ENCODE assay signal across 8 cellular contexts in genomic region chr17:75323043-75323591, GRCh38. TPM values are rescaled to one million over a fixed set of nuclear protein-coding genes. Genes with fewer than 3 reads are reported as not detected.
DNase-seq lines count a peak whose midpoint lies in the region; ATAC-seq, FAIRE-seq and TF ChIP-seq lines count a peak whose summit lies in the region.

No MANE protein-coding gene starts in this region.

- no peak for ATAC-seq in GM19328 (IDR thresholded peaks at IDR 0.05; ENCODE audit: unreplicated experiment)

- DNase-seq in AG09309 (ENCODE audit: low read depth) (peak; percentile 59), H54 (ENCODE audit: insufficient read length, low spot score) (peak; percentile 64), NCI-H345 treated with DMSO at 0.1 percent for 48 hours (lab: John Stamatoyannopoulos, UW; ENCODE audit: unreplicated experiment) (peak; percentile 78), cardiac fibroblast (ENCODE audit: low read depth in 2 of 2) (peak; percentile 93), kidney (peak; percentile 85)
- DNase-seq in activated CD4-positive, CD25-positive, alpha-beta regulatory T cell (lab: John Stamatoyannopoulos, UW): peak; percentile 74 to 90 (median 78)
- DNase-seq in stimulated activated CD4-positive, alpha-beta T cell treated with anti-CD3 and anti-CD28 coated beads, Interleukin-1b, Interleukin-23, amount 100 ng/mL, for 48 hours: peak; percentile 88

- TF ChIP-seq POLR2A in H54 (IDR thresholded peaks at IDR 0.05; ENCODE audit: low read depth, low read length): no peak

- peaks cover 3 to 4% of the 10 kb centered on the region in 2 donors for H3K4me1 ChIP-seq in kidney (ENCODE audit: control insufficient read depth in 1 of 2, insufficient read depth in 1 of 2, low read depth in 1 of 2, low read length in 2 of 2)

- peak; percentile 52 for FAIRE-seq in H54 (lab: Jason Lieb, UNC)
- FAIRE-seq in kidney (lab: Jason Lieb, UNC): no peak

- TF ChIP-seq CTCF in AG09309 (IDR thresholded peaks at IDR 0.05; ENCODE audit: control insufficient read depth, insufficient read depth, low read depth, low read length, missing control alignments) (peak; percentile 77), cardiac fibroblast (IDR thresholded peaks at IDR 0.05; ENCODE audit: low read depth, low read length) (peak; percentile 84), kidney (IDR thresholded peaks at IDR 0.05; ENCODE audit: borderline replicate concordance, extremely low read depth, insufficient read depth) (peak; percentile 91)

- H3K9me3 ChIP-seq in kidney (ENCODE audit: control insufficient read depth in 1 of 2, low read length in 2 of 2): no peaks in the 10 kb centered on the region

- intact Hi-C loops in kidney (cut with DNase I): loop anchor here (5.0 kb wide), 1 partner anchor 79 kb away; no protein-coding TSS in a partner anchor

- peaks cover 15 to 18% of the 10 kb centered on the region in 2 donors for H3K36me3 ChIP-seq in kidney (ENCODE audit: control insufficient read depth in 1 of 2, insufficient read depth in 2 of 2, low read length in 2 of 2)

- H3K27ac ChIP-seq in kidney (ENCODE audit: low read depth in 2 of 2, low read length in 2 of 2): no peak overlapping the region

- H3K4me3 ChIP-seq in AG09309 (ENCODE audit: control insufficient read depth, low read depth, low read length) (no peak overlapping the region), cardiac fibroblast (replicated peaks in 1 of 2; ENCODE audit: low read depth in 2 of 2, low read length in 2 of 2) (no peak overlapping the region), kidney (ENCODE audit: low read length in 2 of 2) (no peak overlapping the region)

- no peak overlapping the region for H3K9ac ChIP-seq in kidney (ENCODE audit: low read length in 2 of 2)

RNA-seq across cellular contexts. Expression of gene SLC25A19, which starts 33.9 kb away (rescaled TPM):
- total RNA-seq in kidney: 11.2 TPM
- 15.3 TPM for polyA plus RNA-seq in kidney (ENCODE audit: insufficient read depth, low read depth, low replicate concordance)

RNA-seq across cellular contexts. Expression of gene MIF4GD, which starts 52.1 kb away (rescaled TPM):
- total RNA-seq in kidney: 30.1 TPM
- polyA plus RNA-seq in kidney (ENCODE audit: insufficient read depth, low read depth, low replicate concordance): 28.2 TPM
